ENCODE assay signal across 7 cellular contexts in the genomic region with DNA sequence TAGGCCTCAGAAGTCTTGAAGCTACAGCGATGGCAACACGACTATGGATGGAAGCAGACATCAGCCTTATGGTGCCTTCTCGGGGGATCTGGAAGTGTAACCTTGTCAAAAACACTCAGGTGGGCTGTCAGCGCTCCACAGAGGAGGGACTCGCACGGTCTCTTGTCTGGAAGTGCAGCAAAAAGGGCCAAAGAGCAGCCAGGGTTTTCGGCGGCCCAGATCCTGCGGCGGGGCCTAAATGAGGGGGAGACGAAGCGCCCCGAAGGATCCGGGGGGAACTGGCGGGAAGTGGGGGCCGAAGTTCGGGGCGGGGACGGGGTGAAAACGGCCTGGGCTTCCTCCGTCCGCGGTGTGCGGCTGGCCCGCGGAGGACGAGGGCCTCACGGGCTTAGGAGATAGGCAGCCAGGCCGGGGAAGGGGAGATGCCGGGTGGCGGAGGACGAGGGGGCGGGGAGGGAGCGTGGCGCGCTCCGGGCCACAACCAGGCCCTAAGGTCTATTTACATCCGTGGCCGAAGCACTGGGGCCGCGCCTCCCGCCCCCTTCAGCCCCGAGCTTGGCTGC. TPM values are rescaled to one million over a fixed set of nuclear protein-coding genes. Genes with fewer than 3 reads are reported as not detected.
DNase-seq lines count a peak whose midpoint lies in the region; ATAC-seq and TF ChIP-seq lines count a peak whose summit lies in the region.

No MANE protein-coding gene starts in this region.

- H3K36me3 Mint-ChIP-seq in endothelial cell (ENCODE audit: low read depth, unreplicated experiment) (peaks cover 21% of the 10 kb centered on the region), osteocyte (ENCODE audit: unreplicated experiment) (peaks cover 11% of the 10 kb centered on the region)

- ATAC-seq in GM21737 (IDR thresholded peaks at IDR 0.05; ENCODE audit: unreplicated experiment) = peak; percentile 8

- DNase-seq in endothelial cell (ENCODE audit: low spot score) (no peak), osteocyte (ENCODE audit: extremely low spot score, unreplicated experiment) (no peak), T1000 (lab: John Stamatoyannopoulos, UW) (no peak)
- no peak for DNase-seq in activated CD4-positive, CD25-positive, alpha-beta regulatory T cell (lab: John Stamatoyannopoulos, UW)
- no peak for DNase-seq in stimulated activated CD4-positive, alpha-beta T cell treated with anti-CD3 and anti-CD28 coated beads, Interleukin-4, amount 100 ng/mL, for 4 hours

- no peak for TF ChIP-seq CTCF in OCI-LY1 (IDR thresholded peaks at IDR 0.05; ENCODE audit: low read length)
- TF ChIP-seq CTCF in endothelial cell (IDR thresholded peaks at IDR 0.05; ENCODE audit: unreplicated experiment) = no peak
- TF ChIP-seq CTCF in osteocyte (IDR thresholded peaks at IDR 0.05) = no peak

- peak overlapping the region; percentile 78 for H3K9ac ChIP-seq in OCI-LY1 (ENCODE audit: low read length)

- H3K4me3 ChIP-seq in OCI-LY1 (ENCODE audit: low read depth, low read length, poor library complexity, severe bottlenecking) = peak overlapping the region; percentile 75

- peaks cover 57% of the 10 kb centered on the region for H3K4me1 ChIP-seq in OCI-LY1 (ENCODE audit: insufficient read depth, low read length, severe bottlenecking)

- no peaks in the 10 kb centered on the region for H3K9me2 ChIP-seq in OCI-LY1 (ENCODE audit: low read depth, low read length)

- H4K20me1 ChIP-seq in OCI-LY1 (ENCODE audit: insufficient read depth, low read length) = no peaks in the 10 kb centered on the region

- peaks cover 6% of the 10 kb centered on the region for H3K27me3 Mint-ChIP-seq in endothelial cell (ENCODE audit: unreplicated experiment)
- no peaks in the 10 kb centered on the region for H3K27me3 Mint-ChIP-seq in osteocyte (ENCODE audit: unreplicated experiment)

- peaks cover 51% of the 10 kb centered on the region for H3K36me3 ChIP-seq in OCI-LY1 (ENCODE audit: insufficient read depth, low read length)

- H3K4me1 Mint-ChIP-seq in endothelial cell (ENCODE audit: unreplicated experiment) (peaks cover 16% of the 10 kb centered on the region), osteocyte (ENCODE audit: unreplicated experiment) (peaks cover 42% of the 10 kb centered on the region)

- H3K27me3 ChIP-seq in OCI-LY1 (ENCODE audit: insufficient read depth, low read length) = no peaks in the 10 kb centered on the region

- H2AFZ ChIP-seq in OCI-LY1 (ENCODE audit: low read length) = no peak overlapping the region

- H3K9me3 Mint-ChIP-seq in endothelial cell (ENCODE audit: unreplicated experiment) (no peaks in the 10 kb centered on the region), osteocyte (ENCODE audit: unreplicated experiment) (no peaks in the 10 kb centered on the region)

- peak overlapping the region; percentile 7 for H3K27ac ChIP-seq in OCI-LY1 (ENCODE audit: low read depth, low read length, poor library complexity, severe bottlenecking)

- H3F3A ChIP-seq in OCI-LY1 (ENCODE audit: insufficient read depth, low read length) = no peaks in the 10 kb centered on the region

- peak overlapping the region; percentile 100 for H3K4me2 ChIP-seq in OCI-LY1 (ENCODE audit: low read length)

- peak overlapping the region; percentile 97 for H3K4me3 Mint-ChIP-seq in endothelial cell (ENCODE audit: unreplicated experiment)
- peak overlapping the region; percentile 92 for H3K4me3 Mint-ChIP-seq in osteocyte (ENCODE audit: unreplicated experiment)

- H3K9me3 ChIP-seq in OCI-LY1 (ENCODE audit: low read length) = no peaks in the 10 kb centered on the region

- H3K79me2 ChIP-seq in OCI-LY1 (ENCODE audit: insufficient read depth, low read length) = peaks cover 63% of the 10 kb centered on the region

- H3K27ac Mint-ChIP-seq in endothelial cell (ENCODE audit: unreplicated experiment) (peak overlapping the region; percentile 87), osteocyte (ENCODE audit: unreplicated experiment) (peak overlapping the region; percentile 86)

RNA-seq across cellular contexts. Expression of a gene that starts 0.6 kb away (rescaled TPM):
- 69.5 TPM for total RNA-seq in endothelial cell (ENCODE audit: unreplicated experiment)
- 74.9 and 81.9 TPM in 2 replicates for total RNA-seq in osteocyte
